In the genomic region with DNA sequence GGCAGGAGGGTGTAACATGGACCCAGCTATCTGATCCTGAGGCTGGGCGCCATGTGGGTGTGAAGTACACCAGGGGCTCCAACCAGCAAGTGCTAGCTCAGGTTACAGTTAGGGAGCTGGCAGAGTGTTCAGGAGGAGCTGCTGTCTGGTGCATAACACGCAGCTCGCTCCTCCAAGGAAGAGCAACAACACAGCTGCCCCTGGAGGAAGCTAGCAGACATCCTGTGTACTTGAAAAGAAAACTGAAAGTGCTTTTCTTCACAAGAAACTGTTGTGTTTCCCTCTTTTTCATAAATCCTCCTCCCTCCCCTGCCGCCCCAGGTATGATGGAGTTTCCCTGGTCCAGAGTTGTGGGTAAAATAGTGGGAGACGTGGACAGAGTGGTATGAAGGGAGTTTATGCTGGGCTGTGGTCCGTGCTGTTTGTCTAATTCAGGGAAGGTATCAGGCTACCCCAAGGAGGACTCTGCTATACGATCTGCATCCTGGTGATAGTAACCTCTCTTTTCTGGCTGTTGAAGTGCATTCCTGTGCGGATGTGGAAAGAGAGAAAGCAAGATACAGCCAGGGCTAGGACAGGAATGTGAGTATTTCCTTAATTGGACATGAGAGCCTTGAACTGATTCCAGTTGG, we compare ENCODE assay signal across 8 cellular contexts. TPM values are rescaled to one million over a fixed set of nuclear protein-coding genes. Genes with fewer than 3 reads are reported as not detected.
DNase-seq lines count a peak whose midpoint lies in the region; ATAC-seq and TF ChIP-seq lines count a peak whose summit lies in the region.

No MANE protein-coding gene starts in this region.

- H3K27ac Mint-ChIP-seq in T-cell (peak overlapping the region; percentile 98 to 100), H9 (no peak overlapping the region)
- peak overlapping the region; percentile 43 for H3K27ac Mint-ChIP-seq in dendritic cell treated with granulocyte-macrophage colony-stimulating factor and Interleukin-4, amounts not matched to agents 40 ng/mL and 50 ng/mL, for 4 days

- no peaks in the 10 kb centered on the region for H3K23me2 ChIP-seq in H9 (ENCODE audit: insufficient read length, low read depth, low read length, poor library complexity, severe bottlenecking)

- H2BK12ac ChIP-seq in H9 (ENCODE audit: insufficient read length, low read depth, low read length), result no peak overlapping the region

- H3K4me3 Mint-ChIP-seq in T-cell, result peak overlapping the region; percentile 85 to 97 (median 95)
- H3K4me3 Mint-ChIP-seq in dendritic cell treated with granulocyte-macrophage colony-stimulating factor and Interleukin-4, amounts not matched to agents 40 ng/mL and 50 ng/mL, for 4 days, result peak overlapping the region; percentile 45
- H3K4me3 Mint-ChIP-seq in H9, result no peak overlapping the region

- H3K14ac ChIP-seq in H9 (ENCODE audit: insufficient read depth, low read length), result no peak overlapping the region

- no peaks in the 10 kb centered on the region for H3K36me3 ChIP-seq in BLaER1 treated with 17β-estradiol and CSF1 and Interleukin-3, amounts not matched to agents 10 nM and 100 nM
- H3K36me3 ChIP-seq in mucosa of rectum (ENCODE audit: control insufficient read depth in 2 of 2, insufficient read depth in 2 of 2, low read length in 2 of 2), result no peaks in the 10 kb centered on the region

- no peaks in the 10 kb centered on the region for H3K79me2 ChIP-seq in H9 (ENCODE audit: insufficient read depth, low read length)

- no peak overlapping the region for H4K5ac ChIP-seq in H9 (ENCODE audit: insufficient read length, low read depth, low read length)

- no peak overlapping the region for H3T11ph ChIP-seq in H9 (ENCODE audit: low read length)

- ATAC-seq in GM19043 (IDR thresholded peaks at IDR 0.05; ENCODE audit: low read depth, unreplicated experiment) (peak; percentile 54), HG03460 (IDR thresholded peaks at IDR 0.05; ENCODE audit: unreplicated experiment) (peak; percentile 55), T-cell (replicated peaks in 1 of 4) (peak; percentile 83 to 86 (median 86))

- H3K27me3 Mint-ChIP-seq in T-cell (no peaks in the 10 kb centered on the region), H9 (ENCODE audit: low read depth) (peaks cover 52% of the 10 kb centered on the region)
- H3K27me3 Mint-ChIP-seq in dendritic cell treated with granulocyte-macrophage colony-stimulating factor and Interleukin-4, amounts not matched to agents 40 ng/mL and 50 ng/mL, for 4 days, result peaks cover 35% of the 10 kb centered on the region

- no peak overlapping the region for H3K4ac ChIP-seq in H9 (ENCODE audit: low read depth, low read length)

- H3K4me3 ChIP-seq in BLaER1 treated with 17β-estradiol and CSF1 and Interleukin-3, amounts not matched to agents 10 nM and 100 nM, result peak overlapping the region; percentile 38 to 67 (median 55)
- H3K4me3 ChIP-seq in mucosa of rectum (ENCODE audit: low read length in 2 of 2), result peak overlapping the region; percentile 49 to 63

- H2AFZ ChIP-seq in H9 (ENCODE audit: low read length), result no peak overlapping the region

- H3K36me3 Mint-ChIP-seq in T-cell (no peaks in the 10 kb centered on the region), H9 (ENCODE audit: insufficient read depth in 1 of 3, low read depth in 3 of 3) (no peaks in the 10 kb centered on the region)
- H3K36me3 Mint-ChIP-seq in dendritic cell treated with granulocyte-macrophage colony-stimulating factor and Interleukin-4, amounts not matched to agents 40 ng/mL and 50 ng/mL, for 4 days (ENCODE audit: low read depth), result no peaks in the 10 kb centered on the region

- H4K20me1 ChIP-seq in BLaER1 treated with 17β-estradiol and CSF1 and Interleukin-3, amounts not matched to agents 10 nM and 100 nM, result no peaks in the 10 kb centered on the region
- H4K20me1 ChIP-seq in H9 (ENCODE audit: control insufficient read depth, insufficient read depth, insufficient read length), result no peaks in the 10 kb centered on the region

- H3K9ac ChIP-seq in BLaER1 treated with 17β-estradiol and CSF1 and Interleukin-3, amounts not matched to agents 10 nM and 100 nM, result peak overlapping the region; percentile 56 to 84 (median 77); a peak in 21 of 22 replicates
- H3K9ac ChIP-seq in mucosa of rectum (ENCODE audit: low read depth in 1 of 2, low read length in 2 of 2) (peak overlapping the region; percentile 52 to 76), H9 (ENCODE audit: extremely low read depth, insufficient read length, low read length) (no peak overlapping the region)

- H2BK120ac ChIP-seq in H9 (ENCODE audit: low read depth, low read length, poor library complexity, severe bottlenecking), result no peak overlapping the region

- H3K9me3 ChIP-seq in BLaER1 treated with 17β-estradiol and CSF1 and Interleukin-3, amounts not matched to agents 10 nM and 100 nM (replicated peaks in 1 of 11), result no peaks in the 10 kb centered on the region
- H3K9me3 ChIP-seq in mucosa of rectum (ENCODE audit: control insufficient read depth in 2 of 2, low read length in 2 of 2), result no peaks in the 10 kb centered on the region
- no peaks in the 10 kb centered on the region for H3K9me3 ChIP-seq in H9 (ENCODE audit: control insufficient read depth, low read depth, low read length)

- H3K18ac ChIP-seq in H9 (ENCODE audit: insufficient read length, low read depth, low read length), result no peak overlapping the region

- peaks cover 40 to 50% (median 45%) of the 10 kb centered on the region in 10 experiments for H3K4me1 ChIP-seq in BLaER1 treated with 17β-estradiol and CSF1 and Interleukin-3, amounts not matched to agents 10 nM and 100 nM
- H3K4me1 ChIP-seq in mucosa of rectum (ENCODE audit: control insufficient read depth in 2 of 2, insufficient read depth in 2 of 2, low read length in 2 of 2), result peaks cover 13 to 15% of the 10 kb centered on the region in 2 donors
- H3K4me1 ChIP-seq in H9 (ENCODE audit: insufficient read depth, low read length), result no peaks in the 10 kb centered on the region

- H3K79me1 ChIP-seq in H9 (ENCODE audit: insufficient read depth, low read depth, low read length, poor library complexity, severe bottlenecking), result no peaks in the 10 kb centered on the region

- H4K8ac ChIP-seq in H9 (replicated peaks; ENCODE audit: insufficient read length, low read depth, low read length), result no peak overlapping the region

- DNase-seq in T-cell (peak in 31 of 34 experiments; percentile 21 to 67 (median 45)), H9 (no peak), SHP77 treated with DMSO at 0.1 percent for 48 hours (lab: John Stamatoyannopoulos, UW) (no peak)

- CTCF ChIA-PET in T-cell (lab: Charles Lee), result interaction anchor here (0.6 to 3.2 kb wide), 9 partner anchors 10 to 487 kb away, joined by 3 to 23 read pairs (median 5); no protein-coding TSS in a partner anchor

- H4K91ac ChIP-seq in H9 (ENCODE audit: insufficient read length, low read depth, low read length), result no peak overlapping the region

- intact Hi-C loops in dendritic cell treated with granulocyte-macrophage colony-stimulating factor and Interleukin-4, amounts not matched to agents 40 ng/mL and 50 ng/mL, for 4 days (cut with micrococcal nuclease), result no loop called here

- H2BK20ac ChIP-seq in H9 (ENCODE audit: low read depth, low read length, poor library complexity, severe bottlenecking), result no peak overlapping the region

- H3K27me3 ChIP-seq in BLaER1 treated with 17β-estradiol and CSF1 and Interleukin-3, amounts not matched to agents 10 nM and 100 nM, result peaks cover 4 to 11% (median 9%) of the 10 kb centered on the region in 11 experiments; a peak in 19 of 22 replicates
- H3K27me3 ChIP-seq in mucosa of rectum (ENCODE audit: control insufficient read depth in 2 of 2, insufficient read depth in 2 of 2, low read length in 2 of 2), result peaks cover 0 to 2% of the 10 kb centered on the region in 2 donors
- H3K27me3 ChIP-seq in H9 (ENCODE audit: insufficient read depth, low read length), result peaks cover 1% of the 10 kb centered on the region; the same call in 1 of the 2 replicates

- no peak overlapping the region for H2BK15ac ChIP-seq in H9 (ENCODE audit: low read depth, low read length)

- H3K4me1 Mint-ChIP-seq in T-cell, result peaks cover 77 to 84% (median 80%) of the 10 kb centered on the region in 3 donors
- H3K4me1 Mint-ChIP-seq in dendritic cell treated with granulocyte-macrophage colony-stimulating factor and Interleukin-4, amounts not matched to agents 40 ng/mL and 50 ng/mL, for 4 days (ENCODE audit: low read depth), result peaks cover 36% of the 10 kb centered on the region
- peaks cover 14 to 16% of the 10 kb centered on the region in 2 experiments for H3K4me1 Mint-ChIP-seq in H9

- H3K9me3 Mint-ChIP-seq in T-cell (no peaks in the 10 kb centered on the region), H9 (no peaks in the 10 kb centered on the region)
- no peaks in the 10 kb centered on the region for H3K9me3 Mint-ChIP-seq in dendritic cell treated with granulocyte-macrophage colony-stimulating factor and Interleukin-4, amounts not matched to agents 40 ng/mL and 50 ng/mL, for 4 days

- POLR2A ChIA-PET in T-cell (lab: Charles Lee), result interaction anchor here in 1 of 2 donors (0.9 to 1.7 kb wide), 5 partner anchors 9 to 79 kb away, joined by 3 to 13 read pairs (median 4); partner anchors contain the start of gene YPEL5

- no CpG with 5 or more reads among the region's 8 CpGs for WGBS in H9 (ENCODE audit: extremely low coverage, insufficient read length, low lambda C conversion rate)

- peak overlapping the region; percentile 75 to 96 (median 92) for H3K4me2 ChIP-seq in BLaER1 treated with 17β-estradiol and CSF1 and Interleukin-3, amounts not matched to agents 10 nM and 100 nM
- H3K4me2 ChIP-seq in H9 (ENCODE audit: insufficient read depth, insufficient read length, low read length), result no peak overlapping the region

- no peak for TF ChIP-seq CTCF in H9 (conservative IDR thresholded peaks at IDR 0.05)

- no peak overlapping the region for H3K56ac ChIP-seq in H9 (ENCODE audit: insufficient read length, low read depth, low read length)

- H3K27ac ChIP-seq in BLaER1 treated with 17β-estradiol and CSF1 and Interleukin-3, amounts not matched to agents 10 nM and 100 nM, result peak overlapping the region; percentile 24 to 90 (median 85); a peak in 20 of 22 replicates
- peak overlapping the region; percentile 67 to 68 for H3K27ac ChIP-seq in mucosa of rectum (ENCODE audit: low read depth in 2 of 2, low read length in 2 of 2)
- H3K27ac ChIP-seq in H9 (ENCODE audit: insufficient read length, low read depth, low read length), result no peak overlapping the region

- H2BK5ac ChIP-seq in H9 (ENCODE audit: insufficient read length, low read length), result no peak overlapping the region

- H2AK5ac ChIP-seq in H9 (ENCODE audit: insufficient read length, low read length), result no peak overlapping the region

- no peak overlapping the region for H3K23ac ChIP-seq in H9 (ENCODE audit: insufficient read length, low read depth, low read length)

RNA-seq across cellular contexts. Expression of gene LBH, which starts 6.1 kb away (rescaled TPM):
- total RNA-seq in T-cell, result 100 to 1,000 TPM; 209 to 386 (median 323) TPM
- total RNA-seq in H9 (2021), result 51.6 and 53.0 TPM in 2 replicates

Comparison
In these comparisons a context has a peak if more than half of its experiments do, and no peak if none do; other contexts are left out.
1. DNase-seq: peak in T-cell (31 of 34); none in H9 (single experiment) and SHP77 treated with DMSO at 0.1 percent for 48 hours (single experiment).
2. H3K27ac Mint-ChIP-seq: peak in T-cell (2 of 2) and dendritic cell treated with granulocyte-macrophage colony-stimulating factor and Interleukin-4, amounts not matched to agents 40 ng/mL and 50 ng/mL, for 4 days (single experiment); none in H9 (0 of 3).
3. H3K4me3 Mint-ChIP-seq: peak in T-cell (3 of 3) and dendritic cell treated with granulocyte-macrophage colony-stimulating factor and Interleukin-4, amounts not matched to agents 40 ng/mL and 50 ng/mL, for 4 days (single experiment); none in H9 (0 of 2).
4. Peak in every context shown above with its lines, with median percentiles within 50 percentile points of each other: ATAC-seq.